33 cellular contexts compared by ENCODE assay signal in the genomic region with DNA sequence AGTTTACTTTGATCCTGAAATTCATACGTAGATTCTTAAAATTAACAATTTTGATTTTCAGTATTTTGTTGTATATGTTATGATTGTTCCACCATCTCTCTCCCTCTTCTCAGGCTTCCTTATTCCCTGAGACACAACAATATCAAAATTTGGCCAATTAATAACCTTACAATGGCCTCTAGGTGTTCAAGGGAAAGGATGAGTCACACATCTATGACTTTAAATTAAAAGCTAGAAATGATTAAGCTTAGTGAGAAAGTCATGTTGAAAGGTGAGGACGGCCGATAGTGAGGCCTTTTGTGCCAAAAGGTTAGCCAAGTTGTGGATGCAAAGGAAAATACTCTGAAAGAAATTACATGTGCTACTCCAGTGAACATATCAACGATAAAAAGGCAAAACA. TPM values are rescaled to one million over a fixed set of nuclear protein-coding genes. Genes with fewer than 3 reads are reported as not detected.
DNase-seq lines count a peak whose midpoint lies in the region; ATAC-seq, FAIRE-seq and TF ChIP-seq lines count a peak whose summit lies in the region.
"Had no signal": no experiment of that assay in that cellular context is flagged by ENCODE, and none has a peak within 500 bp of the region (broad histone marks: within the 10 kb centered on the region; RNA-seq: fewer than 3 reads in every experiment).

No MANE protein-coding gene starts in this region.

- TF ChIP-seq POLR2A in A549 (IDR thresholded peaks at IDR 0.05; ENCODE audit: low read length) = no peak

- DNase-seq in A549 (ENCODE audit: low read depth in 1 of 2, low spot score in 1 of 2) = no peak
- no peak for DNase-seq in Calu3
- DNase-seq in epithelial cell of proximal tubule (ENCODE audit: low read depth) = no peak
- DNase-seq in renal cortical epithelial cell (ENCODE audit: low read depth) = peak; percentile 54
- no peak for DNase-seq in foreskin keratinocyte
- DNase-seq: ACHN; BE2C; C1 segment of cervical spinal cord; CD4-positive, alpha-beta memory T cell; CD4-positive, CD25-positive, alpha-beta regulatory T cell; CD8-positive, alpha-beta memory T cell; COR-L47; DMS 273 treated with DMSO at 0.1 percent for 48 hours; DMS153; DMS53; DMS79; DND-41; EL; GDM1 had no signal

- CTCF ChIA-PET in A549 (lab: Yijun Ruan, JAX) = no interaction called here
- CTCF ChIA-PET in Calu3 (lab: Charles Lee) = no interaction called here

- peaks cover 4% of the 10 kb centered on the region for H3K9me3 Mint-ChIP-seq in Calu3 (ENCODE audit: low read depth, unreplicated experiment)

- no peak overlapping the region for H3K4me3 Mint-ChIP-seq in Calu3 (ENCODE audit: low read depth, unreplicated experiment)
- H3K4me3 Mint-ChIP-seq: CD14-positive monocyte; CD4-positive, alpha-beta memory T cell; CD4-positive, CD25-positive, alpha-beta regulatory T cell; CD8-positive, alpha-beta memory T cell had no signal

- no TSS peak for BruUV-seq in Calu3 (replicated peaks; lab: Mats Ljungman, UMichigan)

- H3K4me1 ChIP-seq in A549 (no peaks in the 10 kb centered on the region), foreskin keratinocyte (no peaks in the 10 kb centered on the region)
- H3K4me1 ChIP-seq: BE2C, BLaER1 had no signal

- POLR2A ChIA-PET in A549 (lab: Yijun Ruan, JAX) = no interaction called here

- intact Hi-C loops in Calu3 (cut with micrococcal nuclease; ENCODE audit: unreplicated experiment) = no loop called here

- H3K27ac ChIP-seq in A549 (no peak overlapping the region), foreskin keratinocyte (no peak overlapping the region)
- H3K27ac ChIP-seq: 22Rv1, BLaER1 had no signal

- no peak for ATAC-seq in A549
- no peak for ATAC-seq in foreskin keratinocyte
- no peak for ATAC-seq in GM18873 (IDR thresholded peaks at IDR 0.05; ENCODE audit: low FRiP score, unreplicated experiment)
- ATAC-seq in HG03135 (IDR thresholded peaks at IDR 0.05; ENCODE audit: unreplicated experiment) = no peak
- ATAC-seq: GM12878 had no signal

- no peaks in the 10 kb centered on the region for H3K36me3 Mint-ChIP-seq in Calu3 (ENCODE audit: insufficient read depth, unreplicated experiment)
- H3K36me3 Mint-ChIP-seq: CD14-positive monocyte; CD4-positive, alpha-beta memory T cell; CD4-positive, CD25-positive, alpha-beta regulatory T cell; CD8-positive, alpha-beta memory T cell had no signal

- H3K27me3 Mint-ChIP-seq in Calu3 (ENCODE audit: unreplicated experiment) = no peaks in the 10 kb centered on the region
- H3K27me3 Mint-ChIP-seq: CD4-positive, alpha-beta memory T cell; CD4-positive, CD25-positive, alpha-beta regulatory T cell; CD8-positive, alpha-beta memory T cell had no signal

- H3K27me3 ChIP-seq in foreskin keratinocyte = no peaks in the 10 kb centered on the region
- H3K27me3 ChIP-seq: BE2C, BLaER1 had no signal

- peaks cover 11% of the 10 kb centered on the region for H3K4me1 Mint-ChIP-seq in Calu3 (ENCODE audit: low read depth, unreplicated experiment)
- H3K4me1 Mint-ChIP-seq: CD14-positive monocyte; CD4-positive, alpha-beta memory T cell; CD8-positive, alpha-beta memory T cell had no signal

- no peak for TF ChIP-seq CTCF in A549 (IDR thresholded peaks at IDR 0.05)
- no peak for TF ChIP-seq CTCF in Calu3 (IDR thresholded peaks at IDR 0.05; ENCODE audit: unreplicated experiment)
- TF ChIP-seq CTCF in epithelial cell of proximal tubule (conservative IDR thresholded peaks at IDR 0.05; ENCODE audit: low read depth, low read length) = peak; percentile 2
- TF ChIP-seq CTCF in foreskin keratinocyte (conservative IDR thresholded peaks at IDR 0.05) = no peak

- H3K9me3 ChIP-seq in A549 = no peaks in the 10 kb centered on the region
- H3K9me3 ChIP-seq: BE2C, BLaER1 had no signal

- H3K4me2 ChIP-seq in A549 = no peak overlapping the region
- H3K4me2 ChIP-seq: BLaER1 had no signal

- WGBS in A549 (ENCODE audit: missing lambda C conversion rate) = 14% methylated on average over 4 of the region's 4 CpGs

- TF ChIP-seq EP300 in A549 (IDR thresholded peaks at IDR 0.05) = no peak

- H3K27ac Mint-ChIP-seq in Calu3 (ENCODE audit: unreplicated experiment) = peak overlapping the region; percentile 46
- H3K27ac Mint-ChIP-seq: CD14-positive monocyte; CD4-positive, alpha-beta memory T cell; CD4-positive, CD25-positive, alpha-beta regulatory T cell; CD8-positive, alpha-beta memory T cell had no signal

- no peak for TF ChIP-seq RAD21 in A549 (conservative IDR thresholded peaks at IDR 0.05 in 1 of 2, IDR thresholded peaks at IDR 0.05 in 1 of 2)

- no peak for FAIRE-seq in A549 (lab: Jason Lieb, UNC)
- FAIRE-seq: GM12878, GM12892, GM18507, GM19239 had no signal

- H3K4me3 ChIP-seq in A549 = no peak overlapping the region
- H3K4me3 ChIP-seq in epithelial cell of proximal tubule (ENCODE audit: low read depth, low read length) = no peak overlapping the region
- H3K4me3 ChIP-seq: BLaER1, GM12878 had no signal

TF ChIP-seq in A549, 52 proteins besides CTCF, POLR2A, EP300 and RAD21:
- TF ChIP-seq FOSL2 (IDR thresholded peaks at IDR 0.05) (no peak), FOSL2 (CRISPR knock-in tag; IDR thresholded peaks at IDR 0.05) (peak; percentile 38; the same call in 1 of the 2 replicates), NPAS2 (CRISPR knock-in tag; IDR thresholded peaks at IDR 0.05; ENCODE audit: borderline replicate concordance) (no peak)

RNA-seq across cellular contexts. Expression of gene OR52J3, which starts 5.5 kb away (rescaled TPM):
- not detected in 2 replicates for polyA plus RNA-seq in A549 (2011; rRNA removed)
- not detected in 2 replicates for polyA plus RNA-seq in A549 (2012; cell fraction: cytosol; rRNA removed)
- not detected in 2 replicates for polyA plus RNA-seq in A549 (2012; cell fraction: nucleus; rRNA removed)
- not detected in 3 replicates for polyA plus RNA-seq in A549 (2017; fragmentation: RNase III; extraction: RNeasy Plus Mini Kit Qiagen cat#74134 plus additional on column Dnase treatment)
- polyA minus RNA-seq in A549 (2011; rRNA and poly(A)+ RNA removed) = not detected in 2 replicates
- not detected in 2 replicates for total RNA-seq in Calu3 (2022)
- total RNA-seq in epithelial cell of proximal tubule = not detected in 2 replicates
- not detected in 2 replicates for total RNA-seq in renal cortical epithelial cell
- not detected in 2 replicates for total RNA-seq in foreskin keratinocyte
- not detected in 2 replicates for polyA plus RNA-seq in foreskin keratinocyte
- total RNA-seq: A172; A673; CD4-positive, alpha-beta memory T cell; CD4-positive, CD25-positive, alpha-beta regulatory T cell; CD8-positive, alpha-beta memory T cell; Daoy; G401; GM12878 had no signal
- polyA plus RNA-seq: AG04450; CD14-positive monocyte; CD4-positive, alpha-beta memory T cell; CD4-positive, CD25-positive, alpha-beta regulatory T cell; CD8-positive, alpha-beta memory T cell; GM12878 had no signal

RNA-seq across cellular contexts. Expression of gene OR52E2, which starts 18.6 kb away (rescaled TPM):
- polyA plus RNA-seq in A549 (2011; rRNA removed) = not detected in 2 replicates
- polyA plus RNA-seq in A549 (2012; cell fraction: cytosol; rRNA removed) = not detected in 2 replicates
- not detected in 2 replicates for polyA plus RNA-seq in A549 (2012; cell fraction: nucleus; rRNA removed)
- polyA plus RNA-seq in A549 (2017; fragmentation: RNase III; extraction: RNeasy Plus Mini Kit Qiagen cat#74134 plus additional on column Dnase treatment) = not detected in 3 replicates
- polyA minus RNA-seq in A549 (2011; rRNA and poly(A)+ RNA removed) = not detected in 2 replicates
- not detected in 2 replicates for total RNA-seq in Calu3 (2022)
- not detected in 2 replicates for total RNA-seq in epithelial cell of proximal tubule
- total RNA-seq in renal cortical epithelial cell = not detected in 2 replicates
- not detected in 2 replicates for total RNA-seq in foreskin keratinocyte
- not detected in 2 replicates for polyA plus RNA-seq in foreskin keratinocyte
- total RNA-seq: A172; A673; CD4-positive, alpha-beta memory T cell; CD4-positive, CD25-positive, alpha-beta regulatory T cell; CD8-positive, alpha-beta memory T cell; Daoy; G401; GM12878 had no signal
- polyA plus RNA-seq: AG04450; CD14-positive monocyte; CD4-positive, alpha-beta memory T cell; CD4-positive, CD25-positive, alpha-beta regulatory T cell; CD8-positive, alpha-beta memory T cell; GM12878 had no signal

RNA-seq across cellular contexts. Expression of gene OR52E1, which starts 28.5 kb away (rescaled TPM):
- polyA plus RNA-seq in A549 (2011; rRNA removed) = not detected in 2 replicates
- not detected in 2 replicates for polyA plus RNA-seq in A549 (2012; cell fraction: cytosol; rRNA removed)
- polyA plus RNA-seq in A549 (2012; cell fraction: nucleus; rRNA removed) = not detected in 2 replicates
- polyA plus RNA-seq in A549 (2017; fragmentation: RNase III; extraction: RNeasy Plus Mini Kit Qiagen cat#74134 plus additional on column Dnase treatment) = not detected in 3 replicates
- not detected in 2 replicates for polyA minus RNA-seq in A549 (2011; rRNA and poly(A)+ RNA removed)
- not detected in 2 replicates for total RNA-seq in Calu3 (2022)
- total RNA-seq in epithelial cell of proximal tubule = not detected in 2 replicates
- not detected in 2 replicates for total RNA-seq in renal cortical epithelial cell
- not detected in 2 replicates for total RNA-seq in foreskin keratinocyte
- not detected in 2 replicates for polyA plus RNA-seq in foreskin keratinocyte
- total RNA-seq: A172; A673; CD4-positive, alpha-beta memory T cell; CD4-positive, CD25-positive, alpha-beta regulatory T cell; CD8-positive, alpha-beta memory T cell; Daoy; G401; GM12878 had no signal
- polyA plus RNA-seq: AG04450; CD14-positive monocyte; CD4-positive, alpha-beta memory T cell; CD4-positive, CD25-positive, alpha-beta regulatory T cell; CD8-positive, alpha-beta memory T cell; GM12878 had no signal

RNA-seq across cellular contexts. Expression of gene OR51L1, which starts 46.2 kb away (rescaled TPM):
- polyA plus RNA-seq in A549 (2011; rRNA removed) = not detected in 2 replicates
- polyA plus RNA-seq in A549 (2012; cell fraction: cytosol; rRNA removed) = not detected in 2 replicates
- polyA plus RNA-seq in A549 (2012; cell fraction: nucleus; rRNA removed) = not detected in 2 replicates
- not detected in 3 replicates for polyA plus RNA-seq in A549 (2017; fragmentation: RNase III; extraction: RNeasy Plus Mini Kit Qiagen cat#74134 plus additional on column Dnase treatment)
- not detected in 2 replicates for polyA minus RNA-seq in A549 (2011; rRNA and poly(A)+ RNA removed)
- not detected in 2 replicates for total RNA-seq in Calu3 (2022)
- total RNA-seq in epithelial cell of proximal tubule = not detected in 2 replicates
- total RNA-seq in renal cortical epithelial cell = not detected in 2 replicates
- not detected in 2 replicates for total RNA-seq in foreskin keratinocyte
- polyA plus RNA-seq in foreskin keratinocyte = not detected in 2 replicates
- total RNA-seq: A172; A673; CD4-positive, alpha-beta memory T cell; CD4-positive, CD25-positive, alpha-beta regulatory T cell; CD8-positive, alpha-beta memory T cell; Daoy; G401; GM12878 had no signal
- polyA plus RNA-seq: AG04450; CD14-positive monocyte; CD4-positive, alpha-beta memory T cell; CD4-positive, CD25-positive, alpha-beta regulatory T cell; CD8-positive, alpha-beta memory T cell; GM12878 had no signal
